Comparison of ENCODE assay signal across 1 cellular context in genomic region chr3:46987485-46988401, GRCh38.
A peak's percentile ranks its signal among the peaks of the same experiment; 100 is the strongest.
TF ChIP-seq lines count a peak whose summit lies in the region.

No MANE protein-coding gene starts in this region.

TF ChIP-seq in K562, 482 proteins besides CTCF, POLR2A, EP300 and RAD21 (continued from another document and continues in another):
- peak; percentile 63; the same call in 1 of the 2 replicates for TF ChIP-seq RREB1 (CRISPR knock-in tag; IDR thresholded peaks at IDR 0.05)
- TF ChIP-seq, protein P1, sequence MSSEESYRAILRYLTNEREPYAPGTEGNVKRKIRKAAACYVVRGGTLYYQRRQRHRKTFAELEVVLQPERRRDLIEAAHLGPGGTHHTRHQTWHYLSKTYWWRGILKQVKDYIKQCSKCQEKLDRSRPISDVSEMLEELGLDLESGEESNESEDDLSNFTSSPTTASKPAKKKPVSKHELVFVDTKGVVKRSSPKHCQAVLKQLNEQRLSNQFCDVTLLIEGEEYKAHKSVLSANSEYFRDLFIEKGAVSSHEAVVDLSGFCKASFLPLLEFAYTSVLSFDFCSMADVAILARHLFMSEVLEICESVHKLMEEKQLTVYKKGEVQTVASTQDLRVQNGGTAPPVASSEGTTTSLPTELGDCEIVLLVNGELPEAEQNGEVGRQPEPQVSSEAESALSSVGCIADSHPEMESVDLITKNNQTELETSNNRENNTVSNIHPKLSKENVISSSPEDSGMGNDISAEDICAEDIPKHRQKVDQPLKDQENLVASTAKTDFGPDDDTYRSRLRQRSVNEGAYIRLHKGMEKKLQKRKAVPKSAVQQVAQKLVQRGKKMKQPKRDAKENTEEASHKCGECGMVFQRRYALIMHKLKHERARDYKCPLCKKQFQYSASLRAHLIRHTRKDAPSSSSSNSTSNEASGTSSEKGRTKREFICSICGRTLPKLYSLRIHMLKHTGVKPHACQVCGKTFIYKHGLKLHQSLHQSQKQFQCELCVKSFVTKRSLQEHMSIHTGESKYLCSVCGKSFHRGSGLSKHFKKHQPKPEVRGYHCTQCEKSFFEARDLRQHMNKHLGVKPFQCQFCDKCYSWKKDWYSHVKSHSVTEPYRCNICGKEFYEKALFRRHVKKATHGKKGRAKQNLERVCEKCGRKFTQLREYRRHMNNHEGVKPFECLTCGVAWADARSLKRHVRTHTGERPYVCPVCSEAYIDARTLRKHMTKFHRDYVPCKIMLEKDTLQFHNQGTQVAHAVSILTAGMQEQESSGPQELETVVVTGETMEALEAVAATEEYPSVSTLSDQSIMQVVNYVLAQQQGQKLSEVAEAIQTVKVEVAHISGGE (CRISPR knock-in tag; IDR thresholded peaks at IDR 0.05) = peak in 1 of 3 experiments; percentile 81; a peak in 1 of 6 replicates
- TF ChIP-seq GTF2F1 (IDR thresholded peaks at IDR 0.05; ENCODE audit: low read depth, low read length) = peak; percentile 26; the same call in 1 of the 2 replicates
- TF ChIP-seq TOE1 (IDR thresholded peaks at IDR 0.05; ENCODE audit: borderline replicate concordance) = peak; percentile 71; the same call in 1 of the 2 replicates
- TF ChIP-seq TOE1 (CRISPR knock-in tag; IDR thresholded peaks at IDR 0.05; ENCODE audit: borderline replicate concordance, low read depth) = peak; percentile 98
- no peak for TF ChIP-seq ZNF766 (CRISPR knock-in tag; conservative IDR thresholded peaks at IDR 0.05)
- peak; percentile 76 for TF ChIP-seq MAX (CRISPR knock-in tag; IDR thresholded peaks at IDR 0.05)
- no peak for TF ChIP-seq MCM3 (IDR thresholded peaks at IDR 0.05)
- TF ChIP-seq NR4A1 (CRISPR knock-in tag; IDR thresholded peaks at IDR 0.05) = 0 out of 2 replicates have a peak, but pooled peaks have one; percentile 60
- peak; percentile 79; the same call in 1 of the 2 replicates for TF ChIP-seq NR4A1 (tag; IDR thresholded peaks at IDR 0.05)
- TF ChIP-seq, protein P2, sequence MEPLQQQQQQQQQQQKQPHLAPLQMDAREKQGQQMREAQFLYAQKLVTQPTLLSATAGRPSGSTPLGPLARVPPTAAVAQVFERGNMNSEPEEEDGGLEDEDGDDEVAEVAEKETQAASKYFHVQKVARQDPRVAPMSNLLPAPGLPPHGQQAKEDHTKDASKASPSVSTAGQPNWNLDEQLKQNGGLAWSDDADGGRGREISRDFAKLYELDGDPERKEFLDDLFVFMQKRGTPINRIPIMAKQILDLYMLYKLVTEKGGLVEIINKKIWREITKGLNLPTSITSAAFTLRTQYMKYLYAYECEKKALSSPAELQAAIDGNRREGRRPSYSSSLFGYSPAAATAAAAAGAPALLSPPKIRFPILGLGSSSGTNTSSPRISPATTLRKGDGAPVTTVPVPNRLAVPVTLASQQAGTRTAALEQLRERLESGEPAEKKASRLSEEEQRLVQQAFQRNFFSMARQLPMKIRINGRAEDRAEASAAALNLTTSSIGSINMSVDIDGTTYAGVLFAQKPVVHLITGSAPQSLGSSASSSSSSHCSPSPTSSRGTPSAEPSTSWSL (CRISPR knock-in tag; IDR thresholded peaks at IDR 0.05; ENCODE audit: borderline replicate concordance) = peak; percentile 75; the same call in 1 of the 2 replicates
- peak; percentile 24; the same call in 1 of the 2 replicates for TF ChIP-seq TARDBP (IDR thresholded peaks at IDR 0.05)
- TF ChIP-seq, protein P3, sequence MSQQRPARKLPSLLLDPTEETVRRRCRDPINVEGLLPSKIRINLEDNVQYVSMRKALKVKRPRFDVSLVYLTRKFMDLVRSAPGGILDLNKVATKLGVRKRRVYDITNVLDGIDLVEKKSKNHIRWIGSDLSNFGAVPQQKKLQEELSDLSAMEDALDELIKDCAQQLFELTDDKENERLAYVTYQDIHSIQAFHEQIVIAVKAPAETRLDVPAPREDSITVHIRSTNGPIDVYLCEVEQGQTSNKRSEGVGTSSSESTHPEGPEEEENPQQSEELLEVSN (IDR thresholded peaks at IDR 0.05; ENCODE audit: borderline replicate concordance in 1 of 2, extremely low read depth in 1 of 2, insufficient read depth in 1 of 2, insufficient read length in 1 of 2, low read depth in 1 of 2, low read length in 1 of 2, poor library complexity in 1 of 2, severe bottlenecking in 1 of 2) = peak in 1 of 2 experiments; percentile 55
- TF ChIP-seq AFF1 (IDR thresholded peaks at IDR 0.05; ENCODE audit: low read depth in 1 of 2, partially characterized antibody in 2 of 2) = peak in 1 of 2 experiments; percentile 83
- peak; percentile 67; the same call in 1 of the 2 replicates for TF ChIP-seq THAP7 (CRISPR knock-in tag; IDR thresholded peaks at IDR 0.05)
- peak; percentile 76 for TF ChIP-seq ZFX (CRISPR knock-in tag; IDR thresholded peaks at IDR 0.05)
- 0 out of 2 replicates have a peak, but pooled peaks have one; percentile 13 for TF ChIP-seq NR1H2 (CRISPR knock-in tag; IDR thresholded peaks at IDR 0.05)
- TF ChIP-seq TEAD4 (IDR thresholded peaks at IDR 0.05; ENCODE audit: low read length) = peak; percentile 39; the same call in 1 of the 2 replicates
- TF ChIP-seq TEAD4 (CRISPR knock-in tag; IDR thresholded peaks at IDR 0.05; ENCODE audit: borderline replicate concordance) = no peak
- TF ChIP-seq, protein P4, sequence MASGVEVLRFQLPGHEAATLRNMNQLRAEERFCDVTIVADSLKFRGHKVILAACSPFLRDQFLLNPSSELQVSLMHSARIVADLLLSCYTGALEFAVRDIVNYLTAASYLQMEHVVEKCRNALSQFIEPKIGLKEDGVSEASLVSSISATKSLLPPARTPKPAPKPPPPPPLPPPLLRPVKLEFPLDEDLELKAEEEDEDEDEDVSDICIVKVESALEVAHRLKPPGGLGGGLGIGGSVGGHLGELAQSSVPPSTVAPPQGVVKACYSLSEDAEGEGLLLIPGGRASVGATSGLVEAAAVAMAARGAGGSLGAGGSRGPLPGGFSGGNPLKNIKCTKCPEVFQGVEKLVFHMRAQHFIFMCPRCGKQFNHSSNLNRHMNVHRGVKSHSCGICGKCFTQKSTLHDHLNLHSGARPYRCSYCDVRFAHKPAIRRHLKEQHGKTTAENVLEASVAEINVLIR (CRISPR knock-in tag; IDR thresholded peaks at IDR 0.05) = no peak
- no peak for TF ChIP-seq SNIP1 (IDR thresholded peaks at IDR 0.05; ENCODE audit: low read depth)
- TF ChIP-seq ZNF695 (CRISPR knock-in tag; IDR thresholded peaks at IDR 0.05) = peak; percentile 77; the same call in 1 of the 2 replicates
- no peak for TF ChIP-seq HNRNPH1 (optimal IDR thresholded peaks at IDR 0.05; ENCODE audit: low read depth, low read length)
- TF ChIP-seq, protein P5, sequence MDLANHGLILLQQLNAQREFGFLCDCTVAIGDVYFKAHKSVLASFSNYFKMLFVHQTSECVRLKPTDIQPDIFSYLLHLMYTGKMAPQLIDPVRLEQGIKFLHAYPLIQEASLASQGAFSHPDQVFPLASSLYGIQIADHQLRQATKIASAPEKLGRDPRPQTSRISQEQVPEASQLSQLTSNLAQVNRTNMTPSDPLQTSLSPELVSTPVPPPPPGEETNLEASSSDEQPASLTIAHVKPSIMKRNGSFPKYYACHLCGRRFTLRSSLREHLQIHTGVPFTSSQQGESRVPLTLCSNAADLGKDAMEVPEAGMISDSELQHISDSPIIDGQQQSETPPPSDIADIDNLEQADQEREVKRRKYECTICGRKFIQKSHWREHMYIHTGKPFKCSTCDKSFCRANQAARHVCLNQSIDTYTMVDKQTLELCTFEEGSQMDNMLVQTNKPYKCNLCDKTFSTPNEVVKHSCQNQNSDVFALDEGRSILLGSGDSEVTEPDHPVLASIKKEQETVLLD (IDR thresholded peaks at IDR 0.05) = peak; percentile 84
- TF ChIP-seq DMBX1 (CRISPR knock-in tag; IDR thresholded peaks at IDR 0.05; ENCODE audit: borderline replicate concordance) = no peak
- TF ChIP-seq POLR2G (IDR thresholded peaks at IDR 0.05; ENCODE audit: low read depth, low read length) = peak; percentile 84
- TF ChIP-seq DIDO1 (tag; IDR thresholded peaks at IDR 0.05; ENCODE audit: low read depth) = no peak
- TF ChIP-seq SPI1 (IDR thresholded peaks at IDR 0.05; ENCODE audit: borderline replicate concordance, low read depth, low read length) = peak; percentile 74
- TF ChIP-seq, protein P6, sequence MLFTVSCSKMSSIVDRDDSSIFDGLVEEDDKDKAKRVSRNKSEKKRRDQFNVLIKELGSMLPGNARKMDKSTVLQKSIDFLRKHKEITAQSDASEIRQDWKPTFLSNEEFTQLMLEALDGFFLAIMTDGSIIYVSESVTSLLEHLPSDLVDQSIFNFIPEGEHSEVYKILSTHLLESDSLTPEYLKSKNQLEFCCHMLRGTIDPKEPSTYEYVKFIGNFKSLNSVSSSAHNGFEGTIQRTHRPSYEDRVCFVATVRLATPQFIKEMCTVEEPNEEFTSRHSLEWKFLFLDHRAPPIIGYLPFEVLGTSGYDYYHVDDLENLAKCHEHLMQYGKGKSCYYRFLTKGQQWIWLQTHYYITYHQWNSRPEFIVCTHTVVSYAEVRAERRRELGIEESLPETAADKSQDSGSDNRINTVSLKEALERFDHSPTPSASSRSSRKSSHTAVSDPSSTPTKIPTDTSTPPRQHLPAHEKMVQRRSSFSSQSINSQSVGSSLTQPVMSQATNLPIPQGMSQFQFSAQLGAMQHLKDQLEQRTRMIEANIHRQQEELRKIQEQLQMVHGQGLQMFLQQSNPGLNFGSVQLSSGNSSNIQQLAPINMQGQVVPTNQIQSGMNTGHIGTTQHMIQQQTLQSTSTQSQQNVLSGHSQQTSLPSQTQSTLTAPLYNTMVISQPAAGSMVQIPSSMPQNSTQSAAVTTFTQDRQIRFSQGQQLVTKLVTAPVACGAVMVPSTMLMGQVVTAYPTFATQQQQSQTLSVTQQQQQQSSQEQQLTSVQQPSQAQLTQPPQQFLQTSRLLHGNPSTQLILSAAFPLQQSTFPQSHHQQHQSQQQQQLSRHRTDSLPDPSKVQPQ (CRISPR knock-in tag; IDR thresholded peaks at IDR 0.05; ENCODE audit: borderline replicate concordance) = no peak
- TF ChIP-seq C11orf30 (IDR thresholded peaks at IDR 0.05; ENCODE audit: low read depth) = peak; percentile 93
- peak; percentile 71; the same call in 1 of the 2 replicates for TF ChIP-seq ERF (CRISPR knock-in tag; IDR thresholded peaks at IDR 0.05)
- peak; percentile 88 for TF ChIP-seq SMAD4 (CRISPR knock-in tag; conservative IDR thresholded peaks at IDR 0.05)
- TF ChIP-seq ZBTB17 (CRISPR knock-in tag; IDR thresholded peaks at IDR 0.05) = 0 out of 2 replicates have a peak, but pooled peaks have one; percentile 35
